8 cellular contexts compared by ENCODE assay signal in the genomic region with DNA sequence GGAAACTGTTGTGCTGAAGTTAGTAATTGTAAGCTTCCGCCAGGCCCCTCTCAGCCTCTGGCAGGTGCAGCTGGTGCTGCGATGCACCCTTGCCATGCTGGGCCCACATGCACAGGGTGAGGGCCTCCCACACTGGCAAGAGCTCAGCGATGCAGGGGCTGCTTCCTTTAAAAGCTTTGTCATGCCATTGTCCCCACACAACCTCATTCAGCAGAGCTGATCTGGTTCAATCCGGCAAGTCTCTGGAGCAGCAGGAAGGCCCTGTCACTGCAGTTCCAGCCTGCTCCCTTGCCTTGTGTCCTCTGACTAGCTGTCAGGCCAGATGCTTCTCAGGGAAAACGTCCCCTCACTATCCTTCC.
DNase-seq lines count a peak whose midpoint lies in the region; ATAC-seq and TF ChIP-seq lines count a peak whose summit lies in the region.

No MANE protein-coding gene starts in this region.

- H3K9me3 ChIP-seq in upper lobe of right lung = no peaks in the 10 kb centered on the region

- no peaks in the 10 kb centered on the region for H3K36me3 ChIP-seq in mesendoderm (ENCODE audit: control insufficient read depth, insufficient read depth, low read length)
- H3K36me3 ChIP-seq in upper lobe of right lung = peaks cover 20% of the 10 kb centered on the region

- no peak overlapping the region for H3K9ac ChIP-seq in mesendoderm (ENCODE audit: low read length)

- no CpG with 5 or more reads among the region's 5 CpGs for WGBS in mesendoderm (ENCODE audit: extremely low coverage, insufficient coverage, low lambda C conversion rate)

- H2AK5ac ChIP-seq in mesendoderm (ENCODE audit: low read length) = no peak overlapping the region

- H2BK5ac ChIP-seq in mesendoderm (ENCODE audit: low read length) = no peak overlapping the region

- H3K27me3 ChIP-seq in mesendoderm (ENCODE audit: insufficient read depth, low read length, poor library complexity) (no peaks in the 10 kb centered on the region), upper lobe of right lung (no peaks in the 10 kb centered on the region)

- no peak overlapping the region for H3K56ac ChIP-seq in mesendoderm (ENCODE audit: low read length)

- no peaks in the 10 kb centered on the region for H3K4me1 ChIP-seq in mesendoderm (ENCODE audit: control insufficient read depth, low read depth, low read length)
- peaks cover 8% of the 10 kb centered on the region for H3K4me1 ChIP-seq in upper lobe of right lung

- no peak overlapping the region for H3K27ac ChIP-seq in mesendoderm (ENCODE audit: low read depth, low read length)
- peak overlapping the region; percentile 30 for H3K27ac ChIP-seq in upper lobe of right lung

- H2BK15ac ChIP-seq in mesendoderm (replicated peaks; ENCODE audit: low read depth) = no peak overlapping the region

- H2BK120ac ChIP-seq in mesendoderm (ENCODE audit: low read depth, low read length) = no peak overlapping the region

- ATAC-seq in upper lobe of right lung (no peak), GM18868 (IDR thresholded peaks at IDR 0.05; ENCODE audit: unreplicated experiment) (no peak), GM18498 (IDR thresholded peaks at IDR 0.05; ENCODE audit: unreplicated experiment) (no peak)

- no peak overlapping the region for H3K18ac ChIP-seq in mesendoderm (ENCODE audit: low read length)

- no peak overlapping the region for H4K5ac ChIP-seq in mesendoderm (ENCODE audit: low read length)

- no peaks in the 10 kb centered on the region for H3K79me1 ChIP-seq in mesendoderm (ENCODE audit: low read length)

- no peaks in the 10 kb centered on the region for H3K79me2 ChIP-seq in mesendoderm (ENCODE audit: control insufficient read depth, insufficient read depth, low read length)

- no peak for TF ChIP-seq CTCF in upper lobe of right lung (IDR thresholded peaks at IDR 0.05)

- DNase-seq in NCI-H2227 (lab: John Stamatoyannopoulos, UW; ENCODE audit: unreplicated experiment) (peak; percentile 41), NCI-H2227 treated with DMSO at 0.1 percent for 48 hours (lab: John Stamatoyannopoulos, UW) (no peak), cerebellum (ENCODE audit: low spot score) (peak; percentile 25), mesendoderm (peak; percentile 33), upper lobe of right lung (no peak), T-helper 9 cell (no peak)

- H4K8ac ChIP-seq in mesendoderm (ENCODE audit: low read depth, low read length) = no peak overlapping the region

- intact Hi-C loops in upper lobe of right lung (cut with DNase I) = no loop called here

- no peak overlapping the region for H3K4me2 ChIP-seq in mesendoderm (ENCODE audit: low read length)

- H3K4me3 ChIP-seq in mesendoderm (ENCODE audit: low read length) (no peak overlapping the region), upper lobe of right lung (no peak overlapping the region)

- no peak overlapping the region for H3K4ac ChIP-seq in mesendoderm (ENCODE audit: low read depth, low read length)

- no peak overlapping the region for H3K23ac ChIP-seq in mesendoderm (ENCODE audit: low read length)

Comparison
In these comparisons a context has a peak if more than half of its experiments do, and no peak if none do; other contexts are left out.
1. DNase-seq: peak in NCI-H2227 (single experiment), cerebellum (single experiment) and mesendoderm (single experiment); none in NCI-H2227 treated with DMSO at 0.1 percent for 48 hours (single experiment), upper lobe of right lung (single experiment) and T-helper 9 cell (single experiment).